1 cellular context compared by ENCODE assay signal in the genomic region with DNA sequence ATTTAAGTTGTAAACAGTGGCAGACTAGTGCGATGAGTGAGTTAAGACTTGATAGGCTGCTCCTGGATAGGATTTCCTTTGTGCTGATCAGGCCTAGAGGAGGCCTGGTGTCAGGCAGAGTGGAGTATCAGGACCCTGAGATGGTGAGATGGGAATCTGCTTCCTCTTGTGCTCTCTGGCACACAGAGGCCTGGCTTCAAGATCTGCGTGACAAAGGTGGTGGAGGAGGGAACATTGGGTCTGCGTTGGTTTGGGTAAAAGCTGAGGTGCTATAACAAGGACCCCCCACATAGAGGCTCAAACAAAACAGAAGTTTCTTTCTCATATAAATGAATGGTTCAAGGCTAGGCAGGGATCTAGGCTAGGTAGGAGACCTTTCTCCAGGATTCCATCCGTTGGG.
TF ChIP-seq lines count a peak whose summit lies in the region.

No MANE protein-coding gene starts in this region.

TF ChIP-seq in H1, 55 proteins besides CTCF, POLR2A, EP300 and RAD21:
- TF ChIP-seq GABPA (IDR thresholded peaks at IDR 0.05; ENCODE audit: borderline replicate concordance, insufficient read depth, low read length) (no peak), RXRA (IDR thresholded peaks at IDR 0.05; ENCODE audit: insufficient read depth, low read depth, low read length) (no peak), TBP (IDR thresholded peaks at IDR 0.05; ENCODE audit: low read depth, low read length) (0 out of 2 replicates have a peak, but pooled peaks have one; percentile 40), EZH2 (IDR thresholded peaks at IDR 0.05; ENCODE audit: low read depth, low read length, severe bottlenecking) (no peak), SAP30 (IDR thresholded peaks at IDR 0.05; ENCODE audit: insufficient read depth, insufficient replicate concordance, low read length) (no peak), SIN3A (conservative IDR thresholded peaks at IDR 0.05 in 1 of 2, IDR thresholded peaks at IDR 0.05 in 1 of 2; ENCODE audit: low read depth in 1 of 2, low read length in 2 of 2) (no peak), RNF2 (IDR thresholded peaks at IDR 0.05; ENCODE audit: borderline replicate concordance, low read depth, low read length, missing control alignments, poor library complexity, severe bottlenecking) (no peak), POLR2AphosphoS5 (IDR thresholded peaks at IDR 0.05; ENCODE audit: low read depth, low read length) (peak; percentile 52; the same call in 1 of the 2 replicates), TAF1 (IDR thresholded peaks at IDR 0.05; ENCODE audit: low read depth, low read length) (peak; percentile 26; the same call in 1 of the 2 replicates)
- TF ChIP-seq, protein P1, sequence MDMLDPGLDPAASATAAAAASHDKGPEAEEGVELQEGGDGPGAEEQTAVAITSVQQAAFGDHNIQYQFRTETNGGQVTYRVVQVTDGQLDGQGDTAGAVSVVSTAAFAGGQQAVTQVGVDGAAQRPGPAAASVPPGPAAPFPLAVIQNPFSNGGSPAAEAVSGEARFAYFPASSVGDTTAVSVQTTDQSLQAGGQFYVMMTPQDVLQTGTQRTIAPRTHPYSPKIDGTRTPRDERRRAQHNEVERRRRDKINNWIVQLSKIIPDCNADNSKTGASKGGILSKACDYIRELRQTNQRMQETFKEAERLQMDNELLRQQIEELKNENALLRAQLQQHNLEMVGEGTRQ (IDR thresholded peaks at IDR 0.05; ENCODE audit: low read length) = no peak
